In genomic region chr1:99133759-99134158, GRCh38 we compare ENCODE assay signal across 21 cellular contexts.
DNase-seq lines count a peak whose midpoint lies in the region; ATAC-seq and TF ChIP-seq lines count a peak whose summit lies in the region.
"Had no signal": no experiment of that assay in that cellular context is flagged by ENCODE, and none has a peak within 500 bp of the region (broad histone marks: within the 10 kb centered on the region; RNA-seq: fewer than 3 reads in every experiment).

No MANE protein-coding gene starts in this region.

- in situ Hi-C loops in GM23248 (cut with MboI): no loop called here

- H3K4me3 ChIP-seq in GM23248 (no peak overlapping the region), dorsolateral prefrontal cortex (peak overlapping the region in 9 of 59 donors; percentile 0 to 34 (median 17)), SK-N-SH (ENCODE audit: low read depth in 2 of 2, low read length in 1 of 2) (no peak overlapping the region)
- H3K4me3 ChIP-seq: BLaER1 had no signal

- H3K9ac ChIP-seq in GM23248 (no peak overlapping the region), SK-N-SH (no peak overlapping the region)
- H3K9ac ChIP-seq: BLaER1 had no signal

- H3K27me3 ChIP-seq in GM23248 (replicated peaks; ENCODE audit: insufficient read depth) (no peaks in the 10 kb centered on the region), dorsolateral prefrontal cortex (no peaks in the 10 kb centered on the region), SK-N-SH (ENCODE audit: insufficient read depth) (no peaks in the 10 kb centered on the region)
- H3K27me3 ChIP-seq: BLaER1 had no signal

- intact Hi-C loops in dorsolateral prefrontal cortex (cut with DNase I) (no loop called here), sciatic nerve (cut with DNase I) (no loop called here)

- H3K9me2 ChIP-seq in GM23248 (ENCODE audit: insufficient read depth) (no peaks in the 10 kb centered on the region), SK-N-SH (no peaks in the 10 kb centered on the region)

- H3K4me2 ChIP-seq in GM23248 (ENCODE audit: unreplicated experiment) (no peak overlapping the region), SK-N-SH (no peak overlapping the region)
- H3K4me2 ChIP-seq: BLaER1 had no signal

- H4K20me1 ChIP-seq in GM23248 (ENCODE audit: insufficient read depth): no peaks in the 10 kb centered on the region
- no peaks in the 10 kb centered on the region for H4K20me1 ChIP-seq in SK-N-SH (ENCODE audit: insufficient read depth)
- H4K20me1 ChIP-seq: BLaER1 had no signal

- TF ChIP-seq CTCF in dorsolateral prefrontal cortex (IDR thresholded peaks at IDR 0.05 in 54 of 56, conservative IDR thresholded peaks at IDR 0.05 in 2 of 56; ENCODE audit: low read depth in 1 of 56, partially characterized antibody in 56 of 56) (no peak), SK-N-SH (IDR thresholded peaks at IDR 0.05) (no peak)

- no peak for TF ChIP-seq RAD21 in SK-N-SH (IDR thresholded peaks at IDR 0.05; ENCODE audit: low read length)

- peak; percentile 82 for DNase-seq in DMS53 treated with DMSO at 0.1 percent for 48 hours (lab: John Stamatoyannopoulos, UW; ENCODE audit: unreplicated experiment)
- peak; percentile 1 for DNase-seq in GM23248
- DNase-seq in dorsolateral prefrontal cortex: no peak
- DNase-seq in sciatic nerve (ENCODE audit: low spot score): no peak
- no peak for DNase-seq in NCI-H748 treated with DMSO at 0.1 percent for 48 hours (lab: John Stamatoyannopoulos, UW)
- DNase-seq in kidney tubule cell (ENCODE audit: low spot score): no peak
- DNase-seq in SK-N-SH: no peak
- DNase-seq: CD4-positive, alpha-beta T cell; COR-L47; GOT3; HCEC 1CT; KG1; NCI-H1092 treated with DMSO at 0.1 percent for 48 hours; NCI-H1436 treated with DMSO at 0.1 percent for 48 hours; NCI-H1930; NCI-H446; NCI-H69; OCI-M1; SW 1271 had no signal

- no peaks in the 10 kb centered on the region for H3K9me3 ChIP-seq in GM23248 (ENCODE audit: low read depth)
- no peaks in the 10 kb centered on the region for H3K9me3 ChIP-seq in SK-N-SH

- H3K27ac ChIP-seq in GM23248 (no peak overlapping the region), dorsolateral prefrontal cortex (peak overlapping the region in 41 of 59 donors; percentile 2 to 76 (median 43)), SK-N-SH (ENCODE audit: low read depth in 2 of 2, low read length in 1 of 2) (no peak overlapping the region)
- H3K27ac ChIP-seq: BLaER1 had no signal

- H3K4me1 ChIP-seq in GM23248 (ENCODE audit: insufficient read depth): no peaks in the 10 kb centered on the region
- H3K4me1 ChIP-seq in SK-N-SH (ENCODE audit: control insufficient read depth in 1 of 2, insufficient read depth in 2 of 2, low read depth in 1 of 2, low read length in 1 of 2): no peaks in the 10 kb centered on the region; a peak in 1 of 4 replicates
- H3K4me1 ChIP-seq: BLaER1 had no signal

- H2AFZ ChIP-seq in GM23248: no peak overlapping the region
- no peak overlapping the region for H2AFZ ChIP-seq in SK-N-SH (ENCODE audit: low read depth)

- H3K36me3 ChIP-seq in GM23248 (ENCODE audit: low read depth): no peaks in the 10 kb centered on the region
- no peaks in the 10 kb centered on the region for H3K36me3 ChIP-seq in SK-N-SH (replicated peaks in 1 of 2; ENCODE audit: control insufficient read depth in 1 of 2, insufficient read depth in 2 of 2, low read length in 1 of 2)
- H3K36me3 ChIP-seq: BLaER1 had no signal

- H3K79me2 ChIP-seq in GM23248 (ENCODE audit: insufficient read depth): no peaks in the 10 kb centered on the region
- no peaks in the 10 kb centered on the region for H3K79me2 ChIP-seq in SK-N-SH (ENCODE audit: insufficient read depth)

- POLR2A ChIA-PET in SK-N-SH (lab: Yijun Ruan, JAX): no interaction called here

- WGBS in GM23248 (ENCODE audit: low coverage in 1 of 2, low lambda C conversion rate in 2 of 2, missing lambda C conversion rate in 2 of 2), 2 experiments: 19 to 20% methylated on average over 1 of the region's 1 CpG
- WGBS in SK-N-SH (ENCODE audit: low lambda C conversion rate): 5% methylated on average over 1 of the region's 1 CpG

- no peak for TF ChIP-seq EP300 in SK-N-SH (IDR thresholded peaks at IDR 0.05; ENCODE audit: borderline replicate concordance in 1 of 2, low read depth in 1 of 2, low read length in 1 of 2)

- ATAC-seq in sciatic nerve: peak; percentile 55
- ATAC-seq: Right ventricle myocardium inferior had no signal

- CTCF ChIA-PET in SK-N-SH (lab: Yijun Ruan, JAX): interaction anchor here (1.1 kb wide), 1 partner anchor 12 kb away, joined by 3 read pairs; no protein-coding TSS in a partner anchor

- H3F3A ChIP-seq in GM23248 (ENCODE audit: insufficient read depth) (no peaks in the 10 kb centered on the region), SK-N-SH (replicated peaks; ENCODE audit: insufficient read depth) (no peaks in the 10 kb centered on the region)

TF ChIP-seq in SK-N-SH, 30 proteins besides CTCF, POLR2A, EP300 and RAD21:
- TF ChIP-seq USF2 (IDR thresholded peaks at IDR 0.05; ENCODE audit: borderline replicate concordance, low read depth, low read length) (no peak), RXRA (IDR thresholded peaks at IDR 0.05; ENCODE audit: borderline replicate concordance, low read depth) (no peak), ELF1 (IDR thresholded peaks at IDR 0.05) (no peak), TAF1 (IDR thresholded peaks at IDR 0.05; ENCODE audit: borderline replicate concordance, low read depth, low read length) (no peak)
TF ChIP-seq in SK-N-SH: peak in this region for 0.

Comparison
In these comparisons a context has a peak if more than half of its experiments do, and no peak if none do; other contexts are left out.
1. DNase-seq: peak in DMS53 treated with DMSO at 0.1 percent for 48 hours (single experiment) and GM23248 (single experiment); none in dorsolateral prefrontal cortex (0 of 10), sciatic nerve (single experiment), NCI-H748 treated with DMSO at 0.1 percent for 48 hours (single experiment), kidney tubule cell (single experiment) and SK-N-SH (single experiment).
2. H3K27ac ChIP-seq: peak in dorsolateral prefrontal cortex (41 of 59); none in GM23248 (single experiment) and SK-N-SH (0 of 2).